Comparison of ENCODE assay signal across 9 cellular contexts in genomic region chr17:74742153-74742515, GRCh38. TPM values are rescaled to one million over a fixed set of nuclear protein-coding genes. Genes with fewer than 3 reads are reported as not detected.
DNase-seq lines count a peak whose midpoint lies in the region; ATAC-seq and TF ChIP-seq lines count a peak whose summit lies in the region.
"Had no signal": no experiment of that assay in that cellular context is flagged by ENCODE, and none has a peak within 500 bp of the region (broad histone marks: within the 10 kb centered on the region; RNA-seq: fewer than 3 reads in every experiment).

No MANE protein-coding gene starts in this region.

- ATAC-seq in GM21423 (IDR thresholded peaks at IDR 0.05; ENCODE audit: unreplicated experiment) (peak; percentile 55), HG03025 (IDR thresholded peaks at IDR 0.05; ENCODE audit: low FRiP score, unreplicated experiment) (no peak), HG03457 (IDR thresholded peaks at IDR 0.05; ENCODE audit: unreplicated experiment) (no peak)

- H3K4me3 ChIP-seq in Peyer's patch (no peak overlapping the region), fibroblast of pulmonary artery (replicated peaks; ENCODE audit: low read depth, low read length) (no peak overlapping the region)

- peak overlapping the region in 3 of 4 donors; percentile 53 to 82 (median 57) for H3K27ac ChIP-seq in Peyer's patch

- TF ChIP-seq POLR2A in Peyer's patch (IDR thresholded peaks at IDR 0.05), result no peak

- DNase-seq in COLO668 (lab: John Stamatoyannopoulos, UW; ENCODE audit: unreplicated experiment) (peak; percentile 74), Peyer's patch (peak; percentile 55 to 90 (median 87)), fibroblast of pulmonary artery (ENCODE audit: low read depth) (peak; percentile 42), Ammon's horn (ENCODE audit: low spot score) (no peak), SHP77 (lab: John Stamatoyannopoulos, UW) (no peak)

- no peak for TF ChIP-seq CTCF in Peyer's patch (IDR thresholded peaks at IDR 0.05)
- no peak for TF ChIP-seq CTCF in fibroblast of pulmonary artery (IDR thresholded peaks at IDR 0.05; ENCODE audit: low read length, missing control alignments)

- H3K4me1 ChIP-seq in Peyer's patch, result peaks cover 0 to 59% (median 45%) of the 10 kb centered on the region in 4 donors

- no peaks in the 10 kb centered on the region for H3K9me3 ChIP-seq in Peyer's patch

- peaks cover 0 to 6% of the 10 kb centered on the region in 2 donors for H3K27me3 ChIP-seq in Peyer's patch

- H3K36me3 ChIP-seq in Peyer's patch, result no peaks in the 10 kb centered on the region

RNA-seq across cellular contexts. Expression of gene RAB37, which starts 5.1 kb away (rescaled TPM):
- total RNA-seq in Peyer's patch, result 10 to 100 TPM in 1 of 4 donors, 1 to 10 TPM in 3; 1.1 to 35.5 (median 4.4) TPM
- total RNA-seq: kidney epithelial cell had no signal

RNA-seq across cellular contexts. Expression of gene NHERF1, which starts 6.3 kb away (rescaled TPM):
- total RNA-seq in Peyer's patch, result 100 to 1,000 TPM; 121 to 600 (median 488) TPM

RNA-seq across cellular contexts. Expression of gene CD300LF, which starts 29.4 kb away (rescaled TPM):
- total RNA-seq in Peyer's patch, result 1 to 10 TPM in 2 of 4 donors, not detected in 2; 1.1 to 1.7 TPM
- total RNA-seq: kidney epithelial cell had no signal

RNA-seq across cellular contexts. Expression of gene NAT9, which starts 34.0 kb away (rescaled TPM):
- 10 to 100 TPM; 23.1 to 85.0 (median 37.4) TPM for total RNA-seq in Peyer's patch

Comparison
In these comparisons a context has a peak if more than half of its experiments do, and no peak if none do; other contexts are left out.
1. DNase-seq: peak in COLO668 (single experiment), Peyer's patch (3 of 3) and fibroblast of pulmonary artery (single experiment); none in Ammon's horn (single experiment) and SHP77 (0 of 2).